1 cellular context compared by ENCODE assay signal in genomic region chr19:35890113-35890650, GRCh38.
TF ChIP-seq lines count a peak whose summit lies in the region.

No MANE protein-coding gene starts in this region.

TF ChIP-seq in GM12878, 131 proteins besides CTCF, POLR2A, EP300 and RAD21:
- no peak for TF ChIP-seq MYC (IDR thresholded peaks at IDR 0.05; ENCODE audit: insufficient read depth, insufficient read length, insufficient replicate concordance, low read length, severe bottlenecking)
- TF ChIP-seq PML (IDR thresholded peaks at IDR 0.05; ENCODE audit: low read length), result no peak
- TF ChIP-seq KDM1A (IDR thresholded peaks at IDR 0.05; ENCODE audit: borderline replicate concordance), result no peak
- no peak for TF ChIP-seq IKZF2 (IDR thresholded peaks at IDR 0.05)
